ENCODE assay signal across 9 cellular contexts in genomic region chr12:6865307-6865706, GRCh38. TPM values are rescaled to one million over a fixed set of nuclear protein-coding genes. Genes with fewer than 3 reads are reported as not detected.
A peak's percentile ranks its signal among the peaks of the same experiment; 100 is the strongest.
DNase-seq lines count a peak whose midpoint lies in the region; ATAC-seq, FAIRE-seq and TF ChIP-seq lines count a peak whose summit lies in the region.
"Not testable (repeated sequence)": the region's sequence is repeated elsewhere in the genome, so short reads cannot be mapped to it uniquely, and the experiment has no call there.
"Had no signal": no experiment of that assay in that cellular context is flagged by ENCODE, and none has a peak within 500 bp of the region (broad histone marks: within the 10 kb centered on the region; RNA-seq: fewer than 3 reads in every experiment).

No MANE protein-coding gene starts in this region.

- not testable (repeated sequence) for TF ChIP-seq CTCF in CD4-positive, alpha-beta T cell (IDR thresholded peaks at IDR 0.05); astrocyte (IDR thresholded peaks at IDR 0.05; ENCODE audit: insufficient read depth, low read depth, low read length); natural killer cell (IDR thresholded peaks at IDR 0.05)

- H3K36me3 Mint-ChIP-seq in CD4-positive, alpha-beta T cell (ENCODE audit: low read depth): peaks cover 60% of the 10 kb centered on the region
- H3K36me3 Mint-ChIP-seq in T-cell: peaks cover 43% of the 10 kb centered on the region
- H3K36me3 Mint-ChIP-seq in activated T-cell treated with anti-CD3 and anti-CD28 coated beads, Interleukin-2, amount 50 U/mL, for 24 hours (ENCODE audit: low read depth): peaks cover 92% of the 10 kb centered on the region
- H3K36me3 Mint-ChIP-seq in astrocyte (ENCODE audit: low read depth, unreplicated experiment): peaks cover 36% of the 10 kb centered on the region
- peaks cover 22 to 38% (median 29%) of the 10 kb centered on the region in 3 donors for H3K36me3 Mint-ChIP-seq in immature natural killer cell
- not testable (repeated sequence) for H3K36me3 Mint-ChIP-seq in natural killer cell

- H3K36me3 ChIP-seq in astrocyte (ENCODE audit: insufficient read depth, low read length): peaks cover 29% of the 10 kb centered on the region

- peaks cover 29% of the 10 kb centered on the region for H4K20me1 ChIP-seq in astrocyte (ENCODE audit: insufficient read depth, low read length)

- not testable (repeated sequence) for H3K27ac Mint-ChIP-seq in CD4-positive, alpha-beta T cell; astrocyte (ENCODE audit: unreplicated experiment)
- H3K27ac Mint-ChIP-seq in T-cell (peak overlapping the region; percentile 13 to 69), immature natural killer cell (peak overlapping the region in 3 of 6 donors; percentile 15 to 57 (median 38)), natural killer cell (peak overlapping the region in 1 of 2 donors; percentile 63)
- H3K27ac Mint-ChIP-seq in activated T-cell treated with anti-CD3 and anti-CD28 coated beads, Interleukin-2, amount 50 U/mL, for 24 hours: peak overlapping the region; percentile 17

- H3K9me3 Mint-ChIP-seq in CD4-positive, alpha-beta T cell; T-cell; activated T-cell treated with anti-CD3 and anti-CD28 coated beads, Interleukin-2, amount 50 U/mL, for 24 hours; astrocyte (ENCODE audit: unreplicated experiment); immature natural killer cell; natural killer cell: not testable (repeated sequence)

- not testable (repeated sequence) for H2AFZ ChIP-seq in astrocyte (ENCODE audit: low read depth, low read length)

- H3K4me2 ChIP-seq in astrocyte (ENCODE audit: low read length): not testable (repeated sequence)

- CTCF ChIA-PET in CD4-positive, alpha-beta T cell (lab: Charles Lee): interaction anchor here (1.2 to 1.8 kb wide), 2 partner anchors 26 to 153 kb away, joined by 3 to 5 read pairs; partner anchors contain the start of gene LPCAT3
- CTCF ChIA-PET in T-cell (lab: Charles Lee): interaction anchor here in 1 of 2 donors (0.9 to 1.3 kb wide), 2 partner anchors 13 to 42 kb away, joined by 3 to 5 read pairs; no protein-coding TSS in a partner anchor

- H3K27me3 ChIP-seq in CD4-positive, alpha-beta T cell (ENCODE audit: control insufficient read depth, insufficient read depth, low read length); astrocyte (ENCODE audit: insufficient read depth, low read length): not testable (repeated sequence)

- not testable (repeated sequence) for DNase-seq in CD4-positive, alpha-beta T cell; T-cell; activated T-cell treated with anti-CD3 and anti-CD28 coated beads, Interleukin-2, amount 50 U/mL, for 24 hours; astrocyte (ENCODE audit: low read depth); immature natural killer cell; natural killer cell
- peak; percentile 47 for DNase-seq in posterior vena cava (ENCODE audit: low spot score)

- intact Hi-C loops in CD4-positive, alpha-beta T cell (cut with DNase I, micrococcal nuclease): loop anchor here in 1 of 2 experiments (5.0 kb wide), 1 partner anchor 77 kb away; the partner anchor contains the start of genes C12orf57 and RNU7-1
- intact Hi-C loops in natural killer cell (cut with micrococcal nuclease): not testable (repeated sequence)
- intact Hi-C loops in posterior vena cava (cut with DNase I): loop anchor here in 1 of 2 donors (5.0 kb wide), 1 partner anchor 62 kb away; the partner anchor contains the start of gene ATN1

- not testable (repeated sequence) for H3K27me3 Mint-ChIP-seq in CD4-positive, alpha-beta T cell; T-cell; activated T-cell treated with anti-CD3 and anti-CD28 coated beads, Interleukin-2, amount 50 U/mL, for 24 hours; astrocyte (ENCODE audit: low read depth, unreplicated experiment); immature natural killer cell (ENCODE audit: low read depth in 3 of 3); natural killer cell (ENCODE audit: low read depth in 2 of 2)

- peaks cover 30% of the 10 kb centered on the region for H3K79me2 ChIP-seq in astrocyte (ENCODE audit: insufficient read depth, low read length)

- not testable (repeated sequence) for ATAC-seq in CD4-positive, alpha-beta T cell (ENCODE audit: poor library complexity); T-cell (replicated peaks in 1 of 4); natural killer cell

- FAIRE-seq in astrocyte (lab: Jason Lieb, UNC): not testable (repeated sequence)

- H3K9me3 ChIP-seq in CD4-positive, alpha-beta T cell (ENCODE audit: control insufficient read depth, low read length); astrocyte (ENCODE audit: insufficient read depth, low read depth, low read length): not testable (repeated sequence)

- not testable (repeated sequence) for H3K4me3 ChIP-seq in astrocyte (ENCODE audit: insufficient read depth, low read depth, low read length)

- H3K4me1 ChIP-seq in astrocyte (ENCODE audit: insufficient read depth, low read length): peaks cover 26% of the 10 kb centered on the region

- not testable (repeated sequence) for H3K27ac ChIP-seq in CD4-positive, alpha-beta T cell (ENCODE audit: low read depth, low read length); astrocyte (ENCODE audit: low read depth, low read length)

- H3K9ac ChIP-seq in astrocyte (ENCODE audit: low read length): not testable (repeated sequence)

- peak overlapping the region; percentile 94 for H3K4me3 Mint-ChIP-seq in CD4-positive, alpha-beta T cell
- H3K4me3 Mint-ChIP-seq in T-cell: peak overlapping the region; percentile 18 to 49 (median 20)
- not testable (repeated sequence) for H3K4me3 Mint-ChIP-seq in activated T-cell treated with anti-CD3 and anti-CD28 coated beads, Interleukin-2, amount 50 U/mL, for 24 hours
- H3K4me3 Mint-ChIP-seq in astrocyte (ENCODE audit: unreplicated experiment): peak overlapping the region; percentile 29
- peak overlapping the region in 4 of 5 donors; percentile 31 to 62 (median 37) for H3K4me3 Mint-ChIP-seq in immature natural killer cell
- H3K4me3 Mint-ChIP-seq in natural killer cell: peak overlapping the region; percentile 9

- POLR2A ChIA-PET in CD4-positive, alpha-beta T cell (lab: Charles Lee): interaction anchor here (1.9 to 5.7 kb wide), 2 partner anchors 7 to 12 kb away, joined by 6 to 90 read pairs; partner anchors contain the start of genes CDCA3, SPSB2 and USP5
- POLR2A ChIA-PET in T-cell (lab: Charles Lee): interaction anchor here in 1 of 2 donors (0.5 kb wide), 1 partner anchor 75 kb away, joined by 3 read pairs; no protein-coding TSS in a partner anchor

- H3K4me1 Mint-ChIP-seq in CD4-positive, alpha-beta T cell (ENCODE audit: low read depth): peaks cover 33% of the 10 kb centered on the region
- H3K4me1 Mint-ChIP-seq in T-cell (peaks cover 26 to 32% (median 30%) of the 10 kb centered on the region in 3 donors), astrocyte (ENCODE audit: low read depth, unreplicated experiment) (peaks cover 12% of the 10 kb centered on the region), immature natural killer cell (peaks cover 28 to 31% of the 10 kb centered on the region in 2 donors), natural killer cell (peaks cover 19 to 23% of the 10 kb centered on the region in 2 donors)
- H3K4me1 Mint-ChIP-seq in activated T-cell treated with anti-CD3 and anti-CD28 coated beads, Interleukin-2, amount 50 U/mL, for 24 hours (ENCODE audit: low read depth): peaks cover 28% of the 10 kb centered on the region

RNA-seq across cellular contexts. Expression of gene TPI1, which starts 2.0 kb away (rescaled TPM):
- 10 to 100 TPM; 46.8 to 48.7 TPM for total RNA-seq in CD4-positive, alpha-beta T cell
- total RNA-seq in T-cell: 100 to 1,000 TPM; 132 to 208 (median 189) TPM
- total RNA-seq in astrocyte: 722 and 791 TPM in 2 replicates
- 1,000 to 10,000 TPM in 1 of 3 donors, 100 to 1,000 TPM in 2; 801 to 1,209 (median 811) TPM for polyA plus RNA-seq in immature natural killer cell
- total RNA-seq in natural killer cell: 100 to 1,000 TPM; 167 to 196 (median 189) TPM
- total RNA-seq in posterior vena cava: 100 to 1,000 TPM; 303 to 366 TPM

RNA-seq across cellular contexts. Expression of gene SPSB2, which starts 7.8 kb away (rescaled TPM):
- 1 to 10 TPM; 3.2 to 3.3 TPM for total RNA-seq in CD4-positive, alpha-beta T cell
- total RNA-seq in T-cell (10 to 100 TPM in 3 of 5 donors, 1 to 10 TPM in 2; 6.2 to 25.9 (median 21.8) TPM), astrocyte (4.9 and 6.2 TPM in 2 replicates), natural killer cell (10 to 100 TPM in 1 of 3 donors, 1 to 10 TPM in 2; 8.1 to 19.1 (median 8.4) TPM), posterior vena cava (1 to 10 TPM; 4.9 to 6.9 TPM)
- polyA plus RNA-seq in immature natural killer cell: 10 to 100 TPM; 11.2 to 17.0 (median 11.4) TPM

RNA-seq across cellular contexts. Expression of gene USP5, which starts 13.4 kb away (rescaled TPM):
- total RNA-seq in CD4-positive, alpha-beta T cell: 10 to 100 TPM; 31.8 to 33.4 TPM
- total RNA-seq in T-cell (10 to 100 TPM; 64.2 to 95.8 (median 85.8) TPM), astrocyte (144 and 146 TPM in 2 replicates), natural killer cell (10 to 100 TPM; 48.3 to 67.2 (median 57.2) TPM), posterior vena cava (10 to 100 TPM; 87.0 to 91.1 TPM)
- 10 to 100 TPM; 41.3 to 54.0 (median 52.0) TPM for polyA plus RNA-seq in immature natural killer cell

RNA-seq across cellular contexts. Expression of gene CDCA3, which starts 14.2 kb away (rescaled TPM):
- total RNA-seq in CD4-positive, alpha-beta T cell: under 1 TPM; 0.80 to 0.89 TPM
- total RNA-seq in T-cell: 1 to 10 TPM; 1.1 to 2.7 (median 2.0) TPM
- total RNA-seq in astrocyte: 2.3 and 3.2 TPM in 2 replicates
- polyA plus RNA-seq in immature natural killer cell: 1 to 10 TPM in 1 of 3 donors, under 1 TPM in 1, not detected in 1; 0.99 to 1.5 TPM
- 1 to 10 TPM; 1.4 to 3.3 (median 1.4) TPM for total RNA-seq in natural killer cell
- under 1 TPM; 0.46 to 0.52 TPM for total RNA-seq in posterior vena cava

RNA-seq across cellular contexts. Expression of gene GNB3, which starts 24.6 kb away (rescaled TPM):
- total RNA-seq in CD4-positive, alpha-beta T cell: under 1 TPM; 0.75 to 0.85 TPM
- 1 to 10 TPM in 4 of 5 donors, under 1 TPM in 1; 0.85 to 4.3 (median 3.4) TPM for total RNA-seq in T-cell
- 14.5 and 16.6 TPM in 2 replicates for total RNA-seq in astrocyte
- not detected for polyA plus RNA-seq in immature natural killer cell
- total RNA-seq in natural killer cell: not detected
- 1 to 10 TPM; 3.6 to 4.0 TPM for total RNA-seq in posterior vena cava
- total RNA-seq: Calu3, PC-9 had no signal
